8 cellular contexts compared by ENCODE assay signal in genomic region chr6:62530985-62531384, GRCh38.
"Had no signal": no experiment of that assay in that cellular context is flagged by ENCODE, and none has a peak within 500 bp of the region (broad histone marks: within the 10 kb centered on the region; RNA-seq: fewer than 3 reads in every experiment).

No MANE protein-coding gene starts in this region.

- H3K4me3 ChIP-seq: GM12878 had no signal

- DNase-seq: GDM1, GF-D8 had no signal

- ATAC-seq: GM12878 had no signal

- FAIRE-seq: G401.6, GM12878, GM12891, GM12892, GM18507, GM19239 had no signal
